1 cellular context compared by ENCODE assay signal in genomic region chr11:9518835-9519234, GRCh38.
TF ChIP-seq lines count a peak whose summit lies in the region.

No MANE protein-coding gene starts in this region.

TF ChIP-seq in H1, 55 proteins besides CTCF, POLR2A, EP300 and RAD21:
- no peak for TF ChIP-seq CHD7 (IDR thresholded peaks at IDR 0.05; ENCODE audit: insufficient replicate concordance, low read length)
- TF ChIP-seq POU5F1 (IDR thresholded peaks at IDR 0.05; ENCODE audit: low read depth, low read length) = peak; percentile 53; the same call in 1 of the 2 replicates
